ENCODE assay signal across 24 cellular contexts in the genomic region with DNA sequence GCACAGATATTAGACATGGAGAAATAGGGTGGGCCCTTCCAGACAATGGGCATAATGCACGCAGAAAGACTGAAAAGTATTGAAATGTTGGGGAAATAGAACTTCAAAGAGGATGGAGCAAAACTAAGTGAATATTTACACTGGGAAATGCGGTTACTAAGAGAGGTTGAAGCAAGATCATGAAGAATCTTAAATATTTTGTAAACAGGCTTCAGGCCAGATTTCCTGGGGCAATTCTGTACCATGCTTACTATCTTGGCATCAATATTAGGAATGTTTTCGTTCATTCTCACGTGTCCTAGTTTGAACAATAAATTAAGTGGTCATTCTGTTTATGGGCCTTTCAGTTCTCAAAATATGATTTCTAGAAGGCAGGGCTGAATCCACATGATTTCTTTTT.
DNase-seq lines count a peak whose midpoint lies in the region; ATAC-seq and TF ChIP-seq lines count a peak whose summit lies in the region.
"Had no signal": no experiment of that assay in that cellular context is flagged by ENCODE, and none has a peak within 500 bp of the region (broad histone marks: within the 10 kb centered on the region; RNA-seq: fewer than 3 reads in every experiment).

No MANE protein-coding gene starts in this region.

- H3K9ac ChIP-seq in SK-N-SH, result no peak overlapping the region
- H3K9ac ChIP-seq in adipocyte (ENCODE audit: low read length), result no peak overlapping the region
- H3K9ac ChIP-seq: BLaER1 had no signal

- no peak overlapping the region for H3K27ac Mint-ChIP-seq in CD8-positive, alpha-beta memory T cell
- H3K27ac Mint-ChIP-seq: activated CD8-positive, alpha-beta T cell treated with anti-CD3 and anti-CD28 coated beads for 36 hours; T-cell had no signal

- H3K36me3 Mint-ChIP-seq in CD8-positive, alpha-beta memory T cell, result no peaks in the 10 kb centered on the region
- H3K36me3 Mint-ChIP-seq: T-cell had no signal

- no peaks in the 10 kb centered on the region for H3K4me1 ChIP-seq in SK-N-SH (ENCODE audit: control insufficient read depth in 1 of 2, insufficient read depth in 2 of 2, low read depth in 1 of 2, low read length in 1 of 2)
- H3K4me1 ChIP-seq in adipocyte (ENCODE audit: control insufficient read depth, insufficient read depth, low read length), result no peaks in the 10 kb centered on the region
- H3K4me1 ChIP-seq in CD8-positive, alpha-beta memory T cell (ENCODE audit: insufficient read depth, low read length), result no peaks in the 10 kb centered on the region
- H3K4me1 ChIP-seq: BLaER1, gastroesophageal sphincter, spleen, thyroid gland had no signal

- H3K9me3 ChIP-seq in SK-N-SH, result no peaks in the 10 kb centered on the region
- H3K9me3 ChIP-seq in adipocyte (ENCODE audit: control insufficient read depth, low read length), result no peaks in the 10 kb centered on the region
- no peaks in the 10 kb centered on the region for H3K9me3 ChIP-seq in CD8-positive, alpha-beta memory T cell (ENCODE audit: low read length)
- H3K9me3 ChIP-seq: BLaER1, gastroesophageal sphincter, spleen, thyroid gland had no signal

- ATAC-seq in SK-N-SH treated with all-trans-retinoic acid at 6 μM for 48 hours (peak; percentile 34; the same call in 1 of the 3 replicates), HG03342 (IDR thresholded peaks at IDR 0.05; ENCODE audit: unreplicated experiment) (no peak)
- ATAC-seq: activated CD8-positive, alpha-beta T cell treated with anti-CD3 and anti-CD28 coated beads for 36 hours; gastroesophageal sphincter; T-cell had no signal

- peaks cover 1 to 6% of the 10 kb centered on the region in 2 donors for H3K27me3 Mint-ChIP-seq in CD8-positive, alpha-beta memory T cell
- H3K27me3 Mint-ChIP-seq: activated CD8-positive, alpha-beta T cell treated with anti-CD3 and anti-CD28 coated beads for 36 hours had no signal

- TF ChIP-seq CTCF in SK-N-SH (IDR thresholded peaks at IDR 0.05), result no peak
- TF ChIP-seq CTCF in foreskin fibroblast (IDR thresholded peaks at IDR 0.05; ENCODE audit: low read depth, low read length), result no peak

- no peaks in the 10 kb centered on the region for H3K4me1 Mint-ChIP-seq in CD8-positive, alpha-beta memory T cell
- H3K4me1 Mint-ChIP-seq: T-cell had no signal

- H3K27ac ChIP-seq in SK-N-SH (ENCODE audit: low read depth in 2 of 2, low read length in 1 of 2), result no peak overlapping the region
- H3K27ac ChIP-seq in CD8-positive, alpha-beta memory T cell (ENCODE audit: low read depth, low read length), result no peak overlapping the region
- H3K27ac ChIP-seq: BLaER1, gastroesophageal sphincter, spleen, thyroid gland had no signal

- 0 out of 2 replicates have a peak, but pooled peaks cover 4% of the 10 kb centered on the region for H3K9me2 ChIP-seq in SK-N-SH

- WGBS in SK-N-SH (ENCODE audit: low lambda C conversion rate), result 78% methylated on average over 4 of the region's 4 CpGs

- no peak for DNase-seq in SK-N-SH
- DNase-seq in adipocyte (ENCODE audit: low read depth), result peak; percentile 63
- peak; percentile 2 to 36 for DNase-seq in foreskin fibroblast
- DNase-seq in stimulated activated CD4-positive, alpha-beta T cell treated with anti-CD3 and anti-CD28 coated beads, Interleukin-15, amount 100 ng/mL, for 24 hours, result no peak
- DNase-seq in CD8-positive, alpha-beta memory T cell, result no peak
- DNase-seq in kidney tubule cell (ENCODE audit: low spot score), result no peak
- DNase-seq: 8988T; activated CD4-positive, CD25-positive, alpha-beta regulatory T cell treated with anti-CD3 and anti-CD28 coated beads, Interleukin-2, amount 50 U/mL, for 72 hours; activated CD8-positive, alpha-beta T cell treated with anti-CD3 and anti-CD28 coated beads for 36 hours; activated gamma-delta T cell treated with Interleukin-2 at 50 U/mL for 16 hours; amniotic stem cell; GOT3; NCI-H1436 treated with DMSO at 0.1 percent for 48 hours; NCI-H69; SHP77 treated with DMSO at 0.1 percent for 48 hours; spleen; stimulated activated CD4-positive, alpha-beta T cell treated with anti-CD3 and anti-CD28 coated beads, Interleukin-4, amount 100 ng/mL, for 24 hours; stimulated activated naive CD4-positive, alpha-beta T cell treated with Interleukin-2 at 50 U/mL for 16 hours; T-cell; thyroid gland had no signal

- no peaks in the 10 kb centered on the region for H4K20me1 ChIP-seq in SK-N-SH (ENCODE audit: insufficient read depth)
- H4K20me1 ChIP-seq: BLaER1 had no signal

- H3K4me3 ChIP-seq in SK-N-SH (ENCODE audit: low read depth in 2 of 2, low read length in 1 of 2) (no peak overlapping the region), adipocyte (ENCODE audit: low read length) (no peak overlapping the region), foreskin fibroblast (ENCODE audit: low read depth in 1 of 2, low read length in 2 of 2) (no peak overlapping the region)
- no peak overlapping the region for H3K4me3 ChIP-seq in CD8-positive, alpha-beta memory T cell (ENCODE audit: low read length)
- H3K4me3 ChIP-seq: BLaER1, gastroesophageal sphincter, spleen, thyroid gland had no signal

- CTCF ChIA-PET in SK-N-SH (lab: Yijun Ruan, JAX), result no interaction called here
- CTCF ChIA-PET in CD8-positive, alpha-beta memory T cell (lab: Charles Lee), result no interaction called here

- H3K4me3 Mint-ChIP-seq in CD8-positive, alpha-beta memory T cell, result no peak overlapping the region
- H3K4me3 Mint-ChIP-seq: activated CD8-positive, alpha-beta T cell treated with anti-CD3 and anti-CD28 coated beads for 36 hours; T-cell had no signal

- POLR2A ChIA-PET in SK-N-SH (lab: Yijun Ruan, JAX), result no interaction called here
- POLR2A ChIA-PET in CD8-positive, alpha-beta memory T cell (lab: Charles Lee), result no interaction called here

- H3F3A ChIP-seq in SK-N-SH (replicated peaks; ENCODE audit: insufficient read depth), result no peaks in the 10 kb centered on the region

- no peaks in the 10 kb centered on the region for H3K79me2 ChIP-seq in SK-N-SH (ENCODE audit: insufficient read depth)

- H3K27me3 ChIP-seq in SK-N-SH (ENCODE audit: insufficient read depth) (no peaks in the 10 kb centered on the region), adipocyte (replicated peaks; ENCODE audit: control insufficient read depth, insufficient read depth, low read length) (no peaks in the 10 kb centered on the region)
- no peaks in the 10 kb centered on the region for H3K27me3 ChIP-seq in CD8-positive, alpha-beta memory T cell (ENCODE audit: insufficient read depth, low read length, poor library complexity, severe bottlenecking)
- H3K27me3 ChIP-seq: BLaER1, gastroesophageal sphincter, spleen, thyroid gland had no signal

- H3K9me3 Mint-ChIP-seq in CD8-positive, alpha-beta memory T cell, result no peaks in the 10 kb centered on the region
- H3K9me3 Mint-ChIP-seq: activated CD8-positive, alpha-beta T cell treated with anti-CD3 and anti-CD28 coated beads for 36 hours; T-cell had no signal

- no peak for TF ChIP-seq RAD21 in SK-N-SH (IDR thresholded peaks at IDR 0.05; ENCODE audit: low read length)

- H3K36me3 ChIP-seq in SK-N-SH (replicated peaks in 1 of 2; ENCODE audit: control insufficient read depth in 1 of 2, insufficient read depth in 2 of 2, low read length in 1 of 2) (no peaks in the 10 kb centered on the region), adipocyte (ENCODE audit: control insufficient read depth, insufficient read depth, low read length, severe bottlenecking) (no peaks in the 10 kb centered on the region)
- no peaks in the 10 kb centered on the region for H3K36me3 ChIP-seq in CD8-positive, alpha-beta memory T cell (ENCODE audit: insufficient read depth, low read length)
- H3K36me3 ChIP-seq: BLaER1, gastroesophageal sphincter, spleen, thyroid gland had no signal

- TF ChIP-seq EP300 in SK-N-SH (IDR thresholded peaks at IDR 0.05; ENCODE audit: borderline replicate concordance in 1 of 2, low read depth in 1 of 2, low read length in 1 of 2), result no peak

- no peak overlapping the region for H3K4me2 ChIP-seq in SK-N-SH
- H3K4me2 ChIP-seq: BLaER1 had no signal

- no peak overlapping the region for H2AFZ ChIP-seq in SK-N-SH (ENCODE audit: low read depth)

TF ChIP-seq in SK-N-SH treated with all-trans-retinoic acid at 6 μM for 48 hours, 23 proteins besides CTCF, POLR2A, EP300 and RAD21 (continues in another document):
- TF ChIP-seq GLIS3 (CRISPR knock-in tag; IDR thresholded peaks at IDR 0.05), result no peak
- TF ChIP-seq ESRRG (CRISPR knock-in tag; IDR thresholded peaks at IDR 0.05), result no peak
- no peak for TF ChIP-seq ISL1 (CRISPR knock-in tag; IDR thresholded peaks at IDR 0.05)

TF ChIP-seq in SK-N-SH, 30 proteins besides CTCF, POLR2A, EP300 and RAD21:
- TF ChIP-seq EZH2phosphoT487 (IDR thresholded peaks at IDR 0.05; ENCODE audit: borderline replicate concordance, low read depth) (no peak), SIN3A (IDR thresholded peaks at IDR 0.05; ENCODE audit: borderline replicate concordance, low read depth, low read length) (no peak), RFX5 (IDR thresholded peaks at IDR 0.05; ENCODE audit: low read length) (no peak), FOXM1 (IDR thresholded peaks at IDR 0.05; ENCODE audit: low read depth) (no peak), RCOR1 (IDR thresholded peaks at IDR 0.05; ENCODE audit: low read length) (no peak), CHD2 (IDR thresholded peaks at IDR 0.05; ENCODE audit: low read length, partially characterized antibody) (no peak)
- TF ChIP-seq, protein P1, sequence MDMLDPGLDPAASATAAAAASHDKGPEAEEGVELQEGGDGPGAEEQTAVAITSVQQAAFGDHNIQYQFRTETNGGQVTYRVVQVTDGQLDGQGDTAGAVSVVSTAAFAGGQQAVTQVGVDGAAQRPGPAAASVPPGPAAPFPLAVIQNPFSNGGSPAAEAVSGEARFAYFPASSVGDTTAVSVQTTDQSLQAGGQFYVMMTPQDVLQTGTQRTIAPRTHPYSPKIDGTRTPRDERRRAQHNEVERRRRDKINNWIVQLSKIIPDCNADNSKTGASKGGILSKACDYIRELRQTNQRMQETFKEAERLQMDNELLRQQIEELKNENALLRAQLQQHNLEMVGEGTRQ (IDR thresholded peaks at IDR 0.05; ENCODE audit: borderline replicate concordance, low read depth, low read length), result no peak

Comparison
In these comparisons a context has a peak if more than half of its experiments do, and no peak if none do; other contexts are left out.
1. DNase-seq: peak in adipocyte (single experiment) and foreskin fibroblast (2 of 2); none in SK-N-SH (single experiment), stimulated activated CD4-positive, alpha-beta T cell treated with anti-CD3 and anti-CD28 coated beads, Interleukin-15, amount 100 ng/mL, for 24 hours (single experiment), CD8-positive, alpha-beta memory T cell (0 of 5) and kidney tubule cell (single experiment).